Comparison of ENCODE assay signal across 19 cellular contexts in genomic region chr12:39230086-39230485, GRCh38.
DNase-seq lines count a peak whose midpoint lies in the region; ATAC-seq and TF ChIP-seq lines count a peak whose summit lies in the region.
"Had no signal": no experiment of that assay in that cellular context is flagged by ENCODE, and none has a peak within 500 bp of the region (broad histone marks: within the 10 kb centered on the region; RNA-seq: fewer than 3 reads in every experiment).

No MANE protein-coding gene starts in this region.

- no peaks in the 10 kb centered on the region for H3K27me3 ChIP-seq in HCT116 (ENCODE audit: insufficient read depth, low read length)
- H3K27me3 ChIP-seq in tibial artery: no peaks in the 10 kb centered on the region
- H3K27me3 ChIP-seq: ascending aorta had no signal

- H3K4me3 ChIP-seq in HCT116 (replicated peaks in 1 of 2; ENCODE audit: low read depth in 1 of 2, low read length in 2 of 2) (no peak overlapping the region), fibroblast of villous mesenchyme (ENCODE audit: low read depth, low read length) (no peak overlapping the region), tibial artery (no peak overlapping the region)
- H3K4me3 ChIP-seq: ascending aorta, left ventricle myocardium inferior had no signal

- no peak overlapping the region for H3K4me2 ChIP-seq in HCT116 (ENCODE audit: low read length)

- RAD21 ChIA-PET in HCT116 (lab: Charles Lee; ENCODE audit: low non-redundant PET in 1 of 2, low total read pairs in 2 of 2, uncharacterized antibody in 2 of 2, unreplicated experiment in 2 of 2): no interaction called here

- H2AFZ ChIP-seq in HCT116 (ENCODE audit: low read depth, low read length, poor library complexity, severe bottlenecking): no peak overlapping the region

- 0 out of 4 replicates have a peak, but pooled peaks cover 0 to 3% of the 10 kb centered on the region in 2 experiments for H3K4me1 ChIP-seq in HCT116 (ENCODE audit: control insufficient read depth in 1 of 2, insufficient read depth in 2 of 2, low read length in 2 of 2)
- H3K4me1 ChIP-seq in tibial artery: no peaks in the 10 kb centered on the region
- H3K4me1 ChIP-seq: ascending aorta, left ventricle myocardium inferior had no signal

- no peak for TF ChIP-seq POLR2A in HCT116 (IDR thresholded peaks at IDR 0.05; ENCODE audit: borderline replicate concordance, extremely low read depth, insufficient read depth, insufficient read length)

- no peaks in the 10 kb centered on the region for H3K36me3 ChIP-seq in HCT116 (ENCODE audit: control insufficient read depth in 1 of 2, insufficient read depth in 2 of 2, low read length in 2 of 2)
- H3K36me3 ChIP-seq in tibial artery: no peaks in the 10 kb centered on the region
- H3K36me3 ChIP-seq: ascending aorta, left ventricle myocardium inferior had no signal

- TF ChIP-seq CTCF in HCT116 (IDR thresholded peaks at IDR 0.05 in 2 of 3, conservative IDR thresholded peaks at IDR 0.05 in 1 of 3; ENCODE audit: borderline replicate concordance in 1 of 3, insufficient read depth in 1 of 3, low read depth in 2 of 3, low read length in 2 of 3): no peak
- no peak for TF ChIP-seq CTCF in fibroblast of villous mesenchyme (IDR thresholded peaks at IDR 0.05; ENCODE audit: insufficient read depth, low read depth, low read length)
- no peak for TF ChIP-seq CTCF in tibial artery (IDR thresholded peaks at IDR 0.05)

- BruUV-seq in HCT116 (replicated peaks; lab: Mats Ljungman, UMichigan): no TSS peak

- ATAC-seq in HCT116: no peak
- no peak for ATAC-seq in HG02759 (IDR thresholded peaks at IDR 0.05; ENCODE audit: unreplicated experiment)

- intact Hi-C loops in HCT116 (cut with micrococcal nuclease) (no loop called here), tibial artery (cut with DNase I; ENCODE audit: low total_unique reads) (no loop called here)

- no peak overlapping the region for H3K27ac ChIP-seq in HCT116 (ENCODE audit: low read depth, low read length)
- H3K27ac ChIP-seq in tibial artery: no peak overlapping the region
- H3K27ac ChIP-seq: ascending aorta, left ventricle myocardium inferior had no signal

- H4K20me1 ChIP-seq in HCT116 (ENCODE audit: insufficient read depth): no peaks in the 10 kb centered on the region

- CTCF ChIA-PET in HCT116 (lab: Charles Lee): no interaction called here

- no peak overlapping the region for H3K9ac ChIP-seq in HCT116 (ENCODE audit: low read length)

- TF ChIP-seq RAD21 in HCT116 (IDR thresholded peaks at IDR 0.05; ENCODE audit: low read depth): no peak

- POLR2A ChIA-PET in HCT116 (lab: Charles Lee): no interaction called here

- no peaks in the 10 kb centered on the region for H3K79me2 ChIP-seq in HCT116 (ENCODE audit: insufficient read depth, low read length)

- no peaks in the 10 kb centered on the region for H3K9me2 ChIP-seq in HCT116 (ENCODE audit: insufficient read depth)

- H3K9me3 ChIP-seq in HCT116 (ENCODE audit: control insufficient read depth in 1 of 2, insufficient read depth in 1 of 2, low read depth in 1 of 2, low read length in 2 of 2): no peaks in the 10 kb centered on the region
- H3K9me3 ChIP-seq in tibial artery: no peaks in the 10 kb centered on the region
- H3K9me3 ChIP-seq: ascending aorta, left ventricle myocardium inferior had no signal

- DNase-seq in A172 (ENCODE audit: low spot score) (peak; percentile 93), HCT116 (ENCODE audit: low read depth, low spot score) (no peak), amniotic epithelial cell (ENCODE audit: low read depth) (peak; percentile 97), fibroblast of villous mesenchyme (ENCODE audit: low read depth) (peak; percentile 76), ecto neural progenitor cell (ENCODE audit: low spot score) (no peak), tibial artery (no peak)
- no peak for DNase-seq in activated CD4-positive, CD25-positive, alpha-beta regulatory T cell (lab: John Stamatoyannopoulos, UW)
- DNase-seq: activated CD4-positive, alpha-beta memory T cell treated with anti-CD3 and anti-CD28 coated beads for 36 hours; activated naive CD4-positive, alpha-beta T cell treated with anti-CD3 and anti-CD28 coated beads, Interleukin-2, amount 50 U/mL, for 16 hours; activated T-cell treated with anti-CD3 and anti-CD28 coated beads, Interleukin-2, amount 50 U/mL, for 1 hour; cortex of kidney; DMS 273 treated with DMSO at 0.1 percent for 48 hours; GF-D8; left ventricle myocardium inferior; NCI-H510A; stimulated activated CD4-positive, alpha-beta T cell treated with anti-CD3 and anti-CD28 coated beads, Interleukin-12 subunit alpha, Interleukin-12 subunit beta, amount 100 ng/mL, for 4 hours; stimulated activated CD8-positive, alpha-beta memory T cell treated with anti-CD3 and anti-CD28 coated beads, Interleukin-4, amount 100 ng/mL, for 48 hours had no signal

TF ChIP-seq in HCT116, 20 proteins besides CTCF, POLR2A, EP300 and RAD21:
- TF ChIP-seq CEBPB (IDR thresholded peaks at IDR 0.05; ENCODE audit: low read depth): no peak
- TF ChIP-seq POLR2AphosphoS5 (IDR thresholded peaks at IDR 0.05; ENCODE audit: low read depth, low read length): no peak
- peak; percentile 71 for TF ChIP-seq SRF (IDR thresholded peaks at IDR 0.05; ENCODE audit: low read depth)
- no peak for TF ChIP-seq ELF1 (IDR thresholded peaks at IDR 0.05; ENCODE audit: borderline replicate concordance, low read depth)
- no peak for TF ChIP-seq EZH2phosphoT487 (IDR thresholded peaks at IDR 0.05; ENCODE audit: borderline replicate concordance)
- no peak for TF ChIP-seq ZNF274 (IDR thresholded peaks at IDR 0.05; ENCODE audit: low read depth, low read length)
- no peak for TF ChIP-seq ATF3 (IDR thresholded peaks at IDR 0.05)
- no peak for TF ChIP-seq ZBTB33 (IDR thresholded peaks at IDR 0.05; ENCODE audit: extremely low read depth, insufficient replicate concordance, low read length)

Comparison
In these comparisons a context has a peak if more than half of its experiments do, and no peak if none do; other contexts are left out.
1. DNase-seq: peak in A172 (single experiment), amniotic epithelial cell (single experiment) and fibroblast of villous mesenchyme (single experiment); none in HCT116 (single experiment), ecto neural progenitor cell (single experiment), tibial artery (0 of 2) and activated CD4-positive, CD25-positive, alpha-beta regulatory T cell (0 of 4).